In genomic region chr3:43496740-43497375, GRCh38 we compare ENCODE assay signal across 23 cellular contexts.
DNase-seq lines count a peak whose midpoint lies in the region; ATAC-seq and TF ChIP-seq lines count a peak whose summit lies in the region.
"Had no signal": no experiment of that assay in that cellular context is flagged by ENCODE, and none has a peak within 500 bp of the region (broad histone marks: within the 10 kb centered on the region; RNA-seq: fewer than 3 reads in every experiment).

No MANE protein-coding gene starts in this region.

- no peak overlapping the region for H3K4me3 ChIP-seq in CD8-positive, alpha-beta memory T cell (ENCODE audit: low read length)
- H3K4me3 ChIP-seq in mesodermal cell (ENCODE audit: extremely low read depth, insufficient read depth, low read length, poor library complexity, severe bottlenecking): no peak overlapping the region
- H3K4me3 ChIP-seq: gastroesophageal sphincter, GM12878, pancreas, stomach had no signal

- H3K9me3 ChIP-seq in CD8-positive, alpha-beta memory T cell (ENCODE audit: low read length): no peaks in the 10 kb centered on the region
- no peaks in the 10 kb centered on the region for H3K9me3 ChIP-seq in mesodermal cell (ENCODE audit: control insufficient read depth, low read length)
- H3K9me3 ChIP-seq: gastroesophageal sphincter, pancreas, stomach had no signal

- H3K27me3 Mint-ChIP-seq in CD8-positive, alpha-beta memory T cell: no peaks in the 10 kb centered on the region
- no peaks in the 10 kb centered on the region for H3K27me3 Mint-ChIP-seq in chondrocyte (ENCODE audit: low read depth)

- H3K36me3 Mint-ChIP-seq in CD8-positive, alpha-beta memory T cell: peaks cover 0 to 11% (median 3%) of the 10 kb centered on the region in 3 donors
- peaks cover 4% of the 10 kb centered on the region for H3K36me3 Mint-ChIP-seq in chondrocyte (ENCODE audit: low read depth)

- WGBS in mesodermal cell (ENCODE audit: insufficient coverage in 2 of 2), 2 experiments: no CpG with 5 or more reads among the region's 3 CpGs

- H3K4me1 ChIP-seq in CD8-positive, alpha-beta memory T cell (ENCODE audit: insufficient read depth, low read length): peaks cover 24% of the 10 kb centered on the region
- H3K4me1 ChIP-seq in mesodermal cell (ENCODE audit: control insufficient read depth, insufficient read depth, low read length, poor library complexity, severe bottlenecking): no peaks in the 10 kb centered on the region
- H3K4me1 ChIP-seq: pancreas had no signal

- DNase-seq in CD8-positive, alpha-beta memory T cell: no peak
- DNase-seq in HCEC 1CT: peak; percentile 33
- no peak for DNase-seq in chondrocyte (ENCODE audit: low spot score)
- DNase-seq in middle frontal gyrus (ENCODE audit: extremely low spot score, low spot score): no peak
- DNase-seq in midbrain (lab: John Stamatoyannopoulos, UW): no peak
- DNase-seq: activated naive CD4-positive, alpha-beta T cell treated with anti-CD3 and anti-CD28 coated beads, Interleukin-2, amount 10 ng/mL, durations not matched to agents 7 days and 5 days; activated T-cell treated with anti-CD3 and anti-CD28 coated beads for 4 hours; Calu3; cortex of kidney; GF-D8; NCI-H1694 treated with DMSO at 0.1 percent for 48 hours; NCI-H2227 treated with DMSO at 0.1 percent for 48 hours; NCI-H82; pancreas; stomach; T-helper 2 cell; WERI-Rb-1 had no signal

- peaks cover 0 to 2% (median 0%) of the 10 kb centered on the region in 5 donors for H3K9me3 Mint-ChIP-seq in CD8-positive, alpha-beta memory T cell
- H3K9me3 Mint-ChIP-seq in chondrocyte (ENCODE audit: low read depth): no peaks in the 10 kb centered on the region
- H3K9me3 Mint-ChIP-seq: activated naive CD4-positive, alpha-beta T cell treated with anti-CD3 and anti-CD28 coated beads, Interleukin-2, amount 10 ng/mL, durations not matched to agents 7 days and 5 days had no signal

- H3K4me1 Mint-ChIP-seq in CD8-positive, alpha-beta memory T cell: peaks cover 44 to 49% (median 48%) of the 10 kb centered on the region in 3 donors
- peaks cover 19% of the 10 kb centered on the region for H3K4me1 Mint-ChIP-seq in chondrocyte (ENCODE audit: low read depth)

- H3K27me3 ChIP-seq in CD8-positive, alpha-beta memory T cell (ENCODE audit: insufficient read depth, low read length, poor library complexity, severe bottlenecking): no peaks in the 10 kb centered on the region
- H3K27me3 ChIP-seq: gastroesophageal sphincter, pancreas, stomach had no signal

- CTCF ChIA-PET in CD8-positive, alpha-beta memory T cell (lab: Charles Lee): interaction anchor here (1.8 kb wide), 1 partner anchor 119 kb away, joined by 6 read pairs; no protein-coding TSS in a partner anchor

- peak overlapping the region in 6 of 8 donors; percentile 37 to 70 (median 57) for H3K27ac Mint-ChIP-seq in CD8-positive, alpha-beta memory T cell
- H3K27ac Mint-ChIP-seq in chondrocyte (ENCODE audit: unreplicated experiment): peak overlapping the region; percentile 19
- H3K27ac Mint-ChIP-seq: activated naive CD4-positive, alpha-beta T cell treated with anti-CD3 and anti-CD28 coated beads, Interleukin-2, amount 10 ng/mL, durations not matched to agents 7 days and 5 days had no signal

- H3K36me3 ChIP-seq in CD8-positive, alpha-beta memory T cell (ENCODE audit: insufficient read depth, low read length): no peaks in the 10 kb centered on the region
- peaks cover 2% of the 10 kb centered on the region for H3K36me3 ChIP-seq in mesodermal cell (ENCODE audit: control insufficient read depth, insufficient read depth, low read length)
- H3K36me3 ChIP-seq: gastroesophageal sphincter, pancreas, stomach, WERI-Rb-1 had no signal

- ATAC-seq in GM19351 (IDR thresholded peaks at IDR 0.05; ENCODE audit: unreplicated experiment): no peak
- ATAC-seq in HG02981 (IDR thresholded peaks at IDR 0.05; ENCODE audit: unreplicated experiment): no peak
- ATAC-seq: gastroesophageal sphincter, GM12878, left lobe of liver, pancreas had no signal

- H3K4me3 Mint-ChIP-seq in CD8-positive, alpha-beta memory T cell: no peak overlapping the region
- no peak overlapping the region for H3K4me3 Mint-ChIP-seq in chondrocyte (ENCODE audit: unreplicated experiment)
- H3K4me3 Mint-ChIP-seq: activated naive CD4-positive, alpha-beta T cell treated with anti-CD3 and anti-CD28 coated beads, Interleukin-2, amount 10 ng/mL, durations not matched to agents 7 days and 5 days had no signal

- no peak overlapping the region for H3K27ac ChIP-seq in CD8-positive, alpha-beta memory T cell (ENCODE audit: low read depth, low read length)
- peak overlapping the region; percentile 25 for H3K27ac ChIP-seq in mesodermal cell (ENCODE audit: low read depth, low read length, severe bottlenecking)
- H3K27ac ChIP-seq: gastroesophageal sphincter, pancreas, stomach, WERI-Rb-1 had no signal

- POLR2A ChIA-PET in CD8-positive, alpha-beta memory T cell (lab: Charles Lee): no interaction called here

- no peak for TF ChIP-seq CTCF in chondrocyte (IDR thresholded peaks at IDR 0.05)
